In the genomic region with DNA sequence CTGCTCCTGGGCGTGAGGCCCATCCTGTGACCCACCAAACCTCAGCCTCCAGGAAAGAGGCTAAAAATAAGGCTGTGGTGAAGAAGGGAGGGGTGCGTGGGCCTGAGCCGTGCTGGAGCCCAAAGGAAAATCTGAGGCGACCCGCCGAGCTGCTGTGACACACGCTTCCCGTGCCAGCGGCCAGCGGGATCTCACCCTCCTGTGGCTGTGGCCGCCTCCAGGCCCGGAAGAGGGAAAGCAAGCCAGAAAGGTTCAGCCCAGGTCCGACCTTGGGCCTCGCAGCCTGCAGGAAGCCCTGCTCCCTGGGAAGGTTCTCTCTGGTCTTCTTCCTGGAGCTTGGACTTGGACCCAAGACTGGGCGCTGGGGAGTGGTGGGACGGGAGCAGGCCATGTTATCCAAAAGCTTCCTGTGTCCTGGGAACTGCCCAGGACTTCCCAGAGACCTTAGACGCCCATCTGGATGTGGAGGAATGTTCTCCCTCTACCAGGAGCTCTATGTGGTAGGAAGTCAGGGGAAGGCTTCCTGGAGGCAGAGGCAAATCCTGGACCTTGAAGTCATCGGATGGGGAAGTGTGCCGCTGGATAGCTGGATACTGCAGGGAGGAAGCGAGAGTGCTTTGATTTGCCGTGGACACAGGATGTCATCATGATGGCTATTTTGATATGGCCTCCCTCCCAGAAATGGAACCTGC, we compare ENCODE assay signal across 15 cellular contexts. TPM values are rescaled to one million over a fixed set of nuclear protein-coding genes. Genes with fewer than 3 reads are reported as not detected.
DNase-seq lines count a peak whose midpoint lies in the region; ATAC-seq, FAIRE-seq and TF ChIP-seq lines count a peak whose summit lies in the region.
"Had no signal": no experiment of that assay in that cellular context is flagged by ENCODE, and none has a peak within 500 bp of the region (broad histone marks: within the 10 kb centered on the region; RNA-seq: fewer than 3 reads in every experiment).

No MANE protein-coding gene starts in this region.

- intact Hi-C loops in pancreas (cut with DNase I) = loop anchor here in 1 of 3 donors (10.0 kb wide), 1 partner anchor 75 kb away; the partner anchor contains the start of gene SPNS3
- intact Hi-C loops in aorta (cut with DNase I) = no loop called here
- intact Hi-C loops in mucosa of descending colon (cut with DNase I, micrococcal nuclease) = no loop called here

- no peaks in the 10 kb centered on the region for H3K36me3 ChIP-seq in pancreas
- no peaks in the 10 kb centered on the region for H3K36me3 ChIP-seq in aorta (ENCODE audit: control insufficient read depth in 1 of 2, insufficient read depth in 2 of 2, low read length in 1 of 2)
- no peaks in the 10 kb centered on the region for H3K36me3 ChIP-seq in mucosa of descending colon (ENCODE audit: low read depth)
- H3K36me3 ChIP-seq: colonic mucosa, ovary had no signal

- no peak for DNase-seq in activated naive CD8-positive, alpha-beta T cell treated with anti-CD3 and anti-CD28 coated beads, Interleukin-2, amount 10 ng/mL, durations not matched to agents 7 days and 5 days
- no peak for DNase-seq in activated naive CD8-positive, alpha-beta T cell treated with anti-CD3 and anti-CD28 coated beads for 36 hours
- DNase-seq in glutamatergic neuron (no peak), pancreas (peak in 1 of 6 donors; percentile 37), aorta (peak; percentile 89 to 95), RCC 7860 (ENCODE audit: low spot score) (no peak), mucosa of descending colon (no peak)
- DNase-seq: activated CD4-positive, alpha-beta T cell treated with anti-CD3 and anti-CD28 coated beads, Interleukin-2, amount 50 U/mL, for 1 hour; colonic mucosa; islet precursor cell; ovary; testis had no signal

- peak; percentile 3 for ATAC-seq in activated naive CD8-positive, alpha-beta T cell treated with anti-CD3 and anti-CD28 coated beads, Interleukin-2, amount 10 ng/mL, durations not matched to agents 7 days and 5 days (ENCODE audit: low read depth)
- peak; percentile 1 to 44 (median 8) for ATAC-seq in pancreas
- ATAC-seq in aorta (ENCODE audit: low FRiP score) = peak; percentile 80
- no peak for ATAC-seq in GM19455 (IDR thresholded peaks at IDR 0.05; ENCODE audit: unreplicated experiment)
- ATAC-seq in mucosa of descending colon = no peak

- WGBS in pancreas, 2 donors = 74 to 75% methylated on average over 21 of the region's 21 CpGs
- WGBS in aorta, 2 donors = 30 to 50% methylated on average over 21 of the region's 21 CpGs

- peaks cover 27% of the 10 kb centered on the region for H3K4me1 Mint-ChIP-seq in activated naive CD8-positive, alpha-beta T cell treated with anti-CD3 and anti-CD28 coated beads, Interleukin-2, amount 10 ng/mL, durations not matched to agents 7 days and 5 days
- H3K4me1 Mint-ChIP-seq in activated naive CD8-positive, alpha-beta T cell treated with anti-CD3 and anti-CD28 coated beads for 36 hours = peaks cover 18% of the 10 kb centered on the region
- H3K4me1 Mint-ChIP-seq in glutamatergic neuron (ENCODE audit: low read depth, unreplicated experiment) = peaks cover 21% of the 10 kb centered on the region

- POLR2A ChIA-PET in activated naive CD8-positive, alpha-beta T cell treated with anti-CD3 and anti-CD28 coated beads, Interleukin-2, amount 10 ng/mL, durations not matched to agents 7 days and 5 days (lab: Charles Lee) = interaction anchor here (0.8 to 1.7 kb wide), 3 partner anchors 11 to 77 kb away, joined by 3 to 7 read pairs (median 5); partner anchors contain the start of genes SPNS2 and SPNS3

- no peaks in the 10 kb centered on the region for H3K9me3 Mint-ChIP-seq in activated naive CD8-positive, alpha-beta T cell treated with anti-CD3 and anti-CD28 coated beads, Interleukin-2, amount 10 ng/mL, durations not matched to agents 7 days and 5 days
- H3K9me3 Mint-ChIP-seq in activated naive CD8-positive, alpha-beta T cell treated with anti-CD3 and anti-CD28 coated beads for 36 hours = no peaks in the 10 kb centered on the region
- H3K9me3 Mint-ChIP-seq in glutamatergic neuron (ENCODE audit: unreplicated experiment) = peaks cover 4% of the 10 kb centered on the region
- H3K9me3 Mint-ChIP-seq: T-cell had no signal

- H3K27ac Mint-ChIP-seq in activated naive CD8-positive, alpha-beta T cell treated with anti-CD3 and anti-CD28 coated beads, Interleukin-2, amount 10 ng/mL, durations not matched to agents 7 days and 5 days = no peak overlapping the region
- no peak overlapping the region for H3K27ac Mint-ChIP-seq in activated naive CD8-positive, alpha-beta T cell treated with anti-CD3 and anti-CD28 coated beads for 36 hours
- H3K27ac Mint-ChIP-seq in glutamatergic neuron (ENCODE audit: unreplicated experiment) = no peak overlapping the region

- H3K4me3 Mint-ChIP-seq in activated naive CD8-positive, alpha-beta T cell treated with anti-CD3 and anti-CD28 coated beads, Interleukin-2, amount 10 ng/mL, durations not matched to agents 7 days and 5 days = no peak overlapping the region
- H3K4me3 Mint-ChIP-seq in activated naive CD8-positive, alpha-beta T cell treated with anti-CD3 and anti-CD28 coated beads for 36 hours = no peak overlapping the region
- peak overlapping the region; percentile 55 for H3K4me3 Mint-ChIP-seq in glutamatergic neuron (ENCODE audit: unreplicated experiment)

- H3K4me1 ChIP-seq in pancreas (peaks cover 19 to 26% (median 20%) of the 10 kb centered on the region in 3 donors), aorta (ENCODE audit: control insufficient read depth in 1 of 2, insufficient read depth in 2 of 2, low read length in 2 of 2) (no peaks in the 10 kb centered on the region), mucosa of descending colon (ENCODE audit: low read depth) (no peaks in the 10 kb centered on the region)
- H3K4me1 ChIP-seq: colonic mucosa had no signal

- FAIRE-seq in pancreas (lab: Jason Lieb, UNC) (no peak), RCC 7860 (lab: Jason Lieb, UNC) (no peak)

- TF ChIP-seq CTCF in glutamatergic neuron (IDR thresholded peaks at IDR 0.05; ENCODE audit: partially characterized antibody, unreplicated experiment) (no peak), pancreas (IDR thresholded peaks at IDR 0.05) (no peak), mucosa of descending colon (IDR thresholded peaks at IDR 0.05) (no peak)

- H3K27me3 Mint-ChIP-seq in activated naive CD8-positive, alpha-beta T cell treated with anti-CD3 and anti-CD28 coated beads, Interleukin-2, amount 10 ng/mL, durations not matched to agents 7 days and 5 days = no peaks in the 10 kb centered on the region
- H3K27me3 Mint-ChIP-seq in activated naive CD8-positive, alpha-beta T cell treated with anti-CD3 and anti-CD28 coated beads for 36 hours = no peaks in the 10 kb centered on the region
- peaks cover 14% of the 10 kb centered on the region for H3K27me3 Mint-ChIP-seq in glutamatergic neuron (ENCODE audit: unreplicated experiment)

- no peaks in the 10 kb centered on the region for H3K36me3 Mint-ChIP-seq in activated naive CD8-positive, alpha-beta T cell treated with anti-CD3 and anti-CD28 coated beads, Interleukin-2, amount 10 ng/mL, durations not matched to agents 7 days and 5 days
- H3K36me3 Mint-ChIP-seq in activated naive CD8-positive, alpha-beta T cell treated with anti-CD3 and anti-CD28 coated beads for 36 hours = no peaks in the 10 kb centered on the region
- H3K36me3 Mint-ChIP-seq in glutamatergic neuron (ENCODE audit: unreplicated experiment) = no peaks in the 10 kb centered on the region
- H3K36me3 Mint-ChIP-seq: T-cell had no signal

- H3K27ac ChIP-seq in pancreas = peak overlapping the region; percentile 46 to 88 (median 71)
- peak overlapping the region in 1 of 2 donors; percentile 35 for H3K27ac ChIP-seq in aorta (ENCODE audit: low read depth in 1 of 2, low read length in 2 of 2)
- H3K27ac ChIP-seq: colonic mucosa, ovary, testis had no signal

- H3K9me3 ChIP-seq in pancreas (no peaks in the 10 kb centered on the region), aorta (ENCODE audit: control insufficient read depth, low read length) (no peaks in the 10 kb centered on the region), mucosa of descending colon (no peaks in the 10 kb centered on the region)
- H3K9me3 ChIP-seq: colonic mucosa, ovary, testis had no signal

- H3K27me3 ChIP-seq in pancreas (no peaks in the 10 kb centered on the region), aorta (ENCODE audit: control insufficient read depth in 1 of 2, insufficient read depth in 2 of 2, low read length in 1 of 2) (no peaks in the 10 kb centered on the region)
- H3K27me3 ChIP-seq: colonic mucosa, ovary, testis had no signal

- H3K4me3 ChIP-seq in pancreas = no peak overlapping the region
- no peak overlapping the region for H3K4me3 ChIP-seq in aorta (ENCODE audit: low read length in 2 of 2)
- H3K4me3 ChIP-seq in mucosa of descending colon = no peak overlapping the region
- H3K4me3 ChIP-seq: colonic mucosa, ovary, testis had no signal

RNA-seq across cellular contexts. Expression of gene SPNS2, which starts 11.4 kb away (rescaled TPM):
- total RNA-seq in activated naive CD8-positive, alpha-beta T cell treated with anti-CD3 and anti-CD28 coated beads, Interleukin-2, amount 10 ng/mL, durations not matched to agents 7 days and 5 days = 1 to 10 TPM; 6.7 to 6.9 TPM
- total RNA-seq in activated naive CD8-positive, alpha-beta T cell treated with anti-CD3 and anti-CD28 coated beads for 36 hours = under 1 TPM; 0.20 to 0.43 TPM
- 73.0 TPM for total RNA-seq in glutamatergic neuron (ENCODE audit: unreplicated experiment)
- 10 to 100 TPM in 5 of 6 donors, 1 to 10 TPM in 1; 7.6 to 27.5 (median 17.2) TPM for total RNA-seq in pancreas
- polyA plus RNA-seq in pancreas = 10 to 100 TPM; 43.7 to 51.7 TPM
- total RNA-seq in aorta = 10 to 100 TPM; 31.3 to 56.2 TPM
- polyA plus RNA-seq in aorta = 1 to 10 TPM; 2.3 to 3.1 TPM
- 10 to 100 TPM in 2 of 3 donors, 1 to 10 TPM in 1; 9.2 to 24.5 (median 11.0) TPM for total RNA-seq in mucosa of descending colon

RNA-seq across cellular contexts. Expression of gene MYBBP1A, which starts 45.1 kb away (rescaled TPM):
- total RNA-seq in activated naive CD8-positive, alpha-beta T cell treated with anti-CD3 and anti-CD28 coated beads, Interleukin-2, amount 10 ng/mL, durations not matched to agents 7 days and 5 days = 10 to 100 TPM; 59.1 to 61.6 TPM
- 100 to 1,000 TPM; 174 to 176 TPM for total RNA-seq in activated naive CD8-positive, alpha-beta T cell treated with anti-CD3 and anti-CD28 coated beads for 36 hours
- 44.8 TPM for total RNA-seq in glutamatergic neuron (ENCODE audit: unreplicated experiment)
- total RNA-seq in pancreas = 10 to 100 TPM; 21.8 to 41.8 (median 30.6) TPM
- polyA plus RNA-seq in pancreas = 10 to 100 TPM; 73.1 to 93.1 TPM
- 10 to 100 TPM; 35.2 to 36.6 TPM for total RNA-seq in aorta
- 10 to 100 TPM in 1 of 2 donors, 1 to 10 TPM in 1; 8.0 to 37.6 TPM for polyA plus RNA-seq in aorta
- total RNA-seq in mucosa of descending colon = 10 to 100 TPM; 32.7 to 41.4 (median 36.7) TPM

RNA-seq across cellular contexts. Expression of gene GGT6, which starts 50.3 kb away (rescaled TPM):
- total RNA-seq in activated naive CD8-positive, alpha-beta T cell treated with anti-CD3 and anti-CD28 coated beads, Interleukin-2, amount 10 ng/mL, durations not matched to agents 7 days and 5 days = not detected
- total RNA-seq in activated naive CD8-positive, alpha-beta T cell treated with anti-CD3 and anti-CD28 coated beads for 36 hours = not detected
- total RNA-seq in glutamatergic neuron (ENCODE audit: unreplicated experiment) (not detected), pancreas (10 to 100 TPM; 20.7 to 34.4 (median 32.9) TPM), aorta (not detected), mucosa of descending colon (100 to 1,000 TPM in 2 of 3 donors, 10 to 100 TPM in 1; 98.0 to 219 (median 189) TPM)
- polyA plus RNA-seq in pancreas (10 to 100 TPM; 27.0 to 36.1 TPM), aorta (1 to 10 TPM in 1 of 2 donors, not detected in 1; 3.5 TPM)
- total RNA-seq: LHCN-M2, T-cell had no signal

Comparison
In these comparisons a context has a peak if more than half of its experiments do, and no peak if none do; other contexts are left out.
1. RNA of gene SPNS2, which starts 11.4 kb away (total RNA-seq): 73.0 TPM in glutamatergic neuron (single experiment), 31.3 to 56.2 TPM in aorta, 7.6 to 27.5 TPM in pancreas, 9.2 to 24.5 TPM in mucosa of descending colon and 6.7 to 6.9 TPM in activated naive CD8-positive, alpha-beta T cell treated with anti-CD3 and anti-CD28 coated beads, Interleukin-2, amount 10 ng/mL, durations not matched to agents 7 days and 5 days; 0.20 to 0.43 TPM in activated naive CD8-positive, alpha-beta T cell treated with anti-CD3 and anti-CD28 coated beads for 36 hours; every median in the first group is over 4 times any median in the second.
2. ATAC-seq: peak in activated naive CD8-positive, alpha-beta T cell treated with anti-CD3 and anti-CD28 coated beads, Interleukin-2, amount 10 ng/mL, durations not matched to agents 7 days and 5 days (single experiment), pancreas (4 of 4) and aorta (single experiment); none in GM19455 (single experiment) and mucosa of descending colon (single experiment).
3. DNase-seq: peak in aorta (2 of 2); none in activated naive CD8-positive, alpha-beta T cell treated with anti-CD3 and anti-CD28 coated beads, Interleukin-2, amount 10 ng/mL, durations not matched to agents 7 days and 5 days (single experiment), activated naive CD8-positive, alpha-beta T cell treated with anti-CD3 and anti-CD28 coated beads for 36 hours (single experiment), glutamatergic neuron (single experiment), RCC 7860 (single experiment) and mucosa of descending colon (0 of 3).
4. RNA of gene GGT6, which starts 50.3 kb away (total RNA-seq): 98.0 to 219 TPM in mucosa of descending colon and 20.7 to 34.4 TPM in pancreas; not detected in glutamatergic neuron (single experiment), not detected in activated naive CD8-positive, alpha-beta T cell treated with anti-CD3 and anti-CD28 coated beads for 36 hours, not detected in activated naive CD8-positive, alpha-beta T cell treated with anti-CD3 and anti-CD28 coated beads, Interleukin-2, amount 10 ng/mL, durations not matched to agents 7 days and 5 days and not detected in aorta; every median in the first group is over 10 times any median in the second.